22 cellular contexts compared by ENCODE assay signal in genomic region chr15:68373028-68373427, GRCh38. TPM values are rescaled to one million over a fixed set of nuclear protein-coding genes. Genes with fewer than 3 reads are reported as not detected.
"Had no signal": no experiment of that assay in that cellular context is flagged by ENCODE, and none has a peak within 500 bp of the region (broad histone marks: within the 10 kb centered on the region; RNA-seq: fewer than 3 reads in every experiment).

No MANE protein-coding gene starts in this region.

- H3K27me3 ChIP-seq: brain microvascular endothelial cell, gastroesophageal sphincter, heart left ventricle, tibial artery had no signal

- H3K4me3 ChIP-seq: gastroesophageal sphincter, heart left ventricle, lower lobe of right lung, SK-N-MC, tibial artery had no signal

- H3K9me3 ChIP-seq: gastroesophageal sphincter, heart left ventricle, lower lobe of right lung, tibial artery had no signal

- H3K27ac Mint-ChIP-seq: activated naive CD4-positive, alpha-beta T cell treated with anti-CD3 and anti-CD28 coated beads, Interleukin-2, amount 50 U/mL, for 24 hours; naive B cell; progenitor cell of endocrine pancreas; T-helper 17 cell had no signal

- ATAC-seq: gastroesophageal sphincter; stimulated activated naive CD8-positive, alpha-beta T cell treated with anti-CD3 and anti-CD28 coated beads, Interleukin-15, Interleukin-2, amounts not matched to agents 100 U/mL and 50 U/mL, for 24 hours; T-helper 17 cell had no signal

- DNase-seq: activated CD4-positive, alpha-beta T cell treated with anti-CD3 and anti-CD28 coated beads for 1 hour; activated gamma-delta T cell treated with Interleukin-2 at 50 U/mL for 16 hours; activated T-cell treated with anti-CD3 and anti-CD28 coated beads for 4 hours; central memory CD4-positive, alpha-beta T cell; lower lobe of right lung; naive B cell; occipital lobe; retina; stimulated activated CD4-positive, alpha-beta T cell treated with anti-CD3 and anti-CD28 coated beads, Interleukin-4, amount 100 ng/mL, for 24 hours; stimulated activated naive CD8-positive, alpha-beta T cell treated with anti-CD3 and anti-CD28 coated beads, Interleukin-15, Interleukin-2, amounts not matched to agents 100 U/mL and 50 U/mL, for 24 hours; T-helper 17 cell had no signal

- H3K4me1 Mint-ChIP-seq: activated naive CD4-positive, alpha-beta T cell treated with anti-CD3 and anti-CD28 coated beads, Interleukin-2, amount 50 U/mL, for 24 hours; T-helper 17 cell had no signal

- H3K36me3 Mint-ChIP-seq: activated naive CD4-positive, alpha-beta T cell treated with anti-CD3 and anti-CD28 coated beads, Interleukin-2, amount 50 U/mL, for 24 hours; naive B cell had no signal

- H3K27ac ChIP-seq: epithelial cell of prostate, gastroesophageal sphincter, heart left ventricle, lower lobe of right lung, SK-N-MC, VCaP had no signal

- H3K9me3 Mint-ChIP-seq: activated naive CD4-positive, alpha-beta T cell treated with anti-CD3 and anti-CD28 coated beads, Interleukin-2, amount 50 U/mL, for 24 hours had no signal

- H3K36me3 ChIP-seq: gastroesophageal sphincter, heart left ventricle, lower lobe of right lung had no signal

- H3K4me3 Mint-ChIP-seq: activated naive CD4-positive, alpha-beta T cell treated with anti-CD3 and anti-CD28 coated beads, Interleukin-2, amount 50 U/mL, for 24 hours; naive B cell; T-helper 17 cell had no signal

RNA-seq across cellular contexts. Expression of gene ITGA11, which starts 58.9 kb away (rescaled TPM):
- total RNA-seq: progenitor cell of endocrine pancreas had no signal
- polyA plus RNA-seq: keratinocyte, neural cell had no signal
